In the genomic region with DNA sequence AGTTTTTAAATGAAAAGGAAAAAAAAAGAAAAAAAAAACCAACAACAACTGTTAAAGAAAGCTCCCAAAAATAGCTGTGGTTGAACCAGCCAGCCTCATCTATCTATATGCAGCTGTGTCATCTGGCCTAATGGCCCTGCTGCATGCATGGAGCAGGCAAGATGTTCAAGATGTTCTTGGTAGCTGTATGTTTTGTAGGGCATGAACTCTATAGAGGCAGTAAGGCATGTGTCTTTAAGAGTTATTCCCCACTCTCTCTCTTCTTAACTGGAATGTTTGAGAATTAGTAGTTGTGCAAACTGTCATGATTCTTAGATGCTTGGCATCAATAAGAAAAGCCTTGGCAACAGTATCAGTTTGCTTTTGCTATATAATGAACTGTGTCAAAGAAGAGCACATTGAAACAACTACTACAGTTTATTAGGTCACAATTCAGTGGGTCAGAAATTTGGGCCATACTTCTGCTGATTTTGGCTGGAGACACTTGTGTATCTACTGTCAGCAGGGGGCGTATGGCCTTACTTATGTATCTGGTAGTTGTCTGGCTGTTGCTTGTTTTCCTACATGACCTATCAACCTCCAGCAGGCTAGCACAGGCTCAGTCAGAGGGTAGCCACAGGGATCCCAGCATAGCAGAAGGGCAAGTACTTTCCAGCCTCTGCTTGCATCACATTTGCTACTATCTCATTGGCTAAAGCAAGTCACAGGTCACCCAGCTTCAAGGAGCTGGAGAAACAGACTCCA, we compare ENCODE assay signal across 8 cellular contexts. TPM values are rescaled to one million over a fixed set of nuclear protein-coding genes. Genes with fewer than 3 reads are reported as not detected.
DNase-seq lines count a peak whose midpoint lies in the region; ATAC-seq and TF ChIP-seq lines count a peak whose summit lies in the region.

No MANE protein-coding gene starts in this region.

- in situ Hi-C loops in GM13977 (cut with MboI; ENCODE audit: low pct_unique_long_range_greater_than_20kb, low sequenced_read_pairs, unreplicated experiment), result no loop called here

- no peak overlapping the region for H3K27ac ChIP-seq in VCaP

- ATAC-seq in HG03457 (IDR thresholded peaks at IDR 0.05; ENCODE audit: unreplicated experiment) (peak; percentile 50), HG03378 (IDR thresholded peaks at IDR 0.05; ENCODE audit: unreplicated experiment) (no peak)

- peak; percentile 43 for TF ChIP-seq CTCF in GM13977 (IDR thresholded peaks at IDR 0.05; ENCODE audit: extremely low read depth, insufficient read depth, missing control alignments)
- peak; percentile 9; the same call in 1 of the 2 replicates for TF ChIP-seq CTCF in VCaP (conservative IDR thresholded peaks at IDR 0.05)

- DNase-seq in GM13977 (ENCODE audit: low spot score) (no peak), myocyte (ENCODE audit: low read depth) (peak; percentile 48), NCI-H1694 treated with DMSO at 0.1 percent for 48 hours (lab: John Stamatoyannopoulos, UW) (no peak), activated gamma-delta T cell (lab: John Stamatoyannopoulos, UW) (no peak)
- DNase-seq in activated CD4-positive, CD25-positive, alpha-beta regulatory T cell (lab: John Stamatoyannopoulos, UW), result no peak

RNA-seq across cellular contexts. Expression of gene LAMP5, which starts 56.1 kb away (rescaled TPM):
- total RNA-seq in myocyte, result 0.99 and 2.0 TPM in 2 replicates
- 13.1 TPM for polyA plus RNA-seq in myocyte (2012)
